In the genomic region with DNA sequence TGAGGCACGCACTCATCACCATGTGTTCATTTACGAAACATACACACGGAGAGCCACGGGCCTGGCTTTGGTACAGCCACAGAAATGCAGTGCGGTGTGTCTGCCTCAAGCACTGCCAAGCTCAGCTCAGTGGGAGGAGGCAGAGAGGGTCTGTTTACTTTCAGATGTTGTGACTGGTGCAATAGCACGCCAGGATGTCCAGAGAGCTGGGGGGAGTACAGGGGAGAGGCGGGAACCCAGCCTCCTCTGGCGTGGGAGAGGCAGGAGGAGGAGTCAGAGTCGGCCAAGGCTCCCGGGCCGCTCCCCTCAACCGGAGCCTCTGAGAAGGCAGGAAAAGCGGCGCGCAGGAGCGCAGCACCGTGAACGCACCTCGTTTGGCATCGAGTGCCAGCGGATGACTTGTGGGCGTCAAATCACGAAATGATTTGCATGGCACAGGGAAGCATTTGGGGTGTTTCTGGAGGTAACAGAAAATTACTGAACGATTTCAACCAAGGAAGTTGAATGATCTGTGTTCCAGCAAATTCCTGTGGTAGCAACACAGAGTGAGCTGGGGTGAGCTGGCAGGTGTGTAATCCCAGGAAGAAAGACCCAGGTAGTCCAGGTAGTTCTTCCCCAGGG, we compare ENCODE assay signal across 8 cellular contexts.
A peak's percentile ranks its signal among the peaks of the same experiment; 100 is the strongest.
DNase-seq lines count a peak whose midpoint lies in the region; TF ChIP-seq lines count a peak whose summit lies in the region.

No MANE protein-coding gene starts in this region.

- H3K9me3 Mint-ChIP-seq in T-helper 2 cell treated with Interferon-gamma antibody and Interleukin-4, amounts not matched to agents 5 μg/mL and 100 μg/mL, for 36 hours, result peaks cover 3% of the 10 kb centered on the region

- DNase-seq in COLO668 (lab: John Stamatoyannopoulos, UW; ENCODE audit: unreplicated experiment) (peak; percentile 23), NCI-H2029 (lab: John Stamatoyannopoulos, UW) (peak; percentile 62), breast epithelium (ENCODE audit: low spot score in 2 of 2) (peak in 1 of 2 donors; percentile 57), mesendoderm (peak; percentile 52), cerebellum (ENCODE audit: low spot score) (no peak), HAP-1 (ENCODE audit: low spot score in 2 of 2) (no peak), germinal center (ENCODE audit: low spot score) (no peak)
- DNase-seq in T-helper 2 cell treated with Interferon-gamma antibody and Interleukin-4, amounts not matched to agents 5 μg/mL and 100 μg/mL, for 36 hours (ENCODE audit: low spot score), result no peak

- no peak overlapping the region for H2BK15ac ChIP-seq in mesendoderm (replicated peaks; ENCODE audit: low read depth)

- no peak overlapping the region for H2BK120ac ChIP-seq in mesendoderm (ENCODE audit: low read depth, low read length)

- no peaks in the 10 kb centered on the region for H3K4me1 ChIP-seq in breast epithelium
- no peaks in the 10 kb centered on the region for H3K4me1 ChIP-seq in mesendoderm (ENCODE audit: control insufficient read depth, low read depth, low read length)
- H3K4me1 ChIP-seq in HAP-1, result no peaks in the 10 kb centered on the region

- no peaks in the 10 kb centered on the region for H3K9me3 ChIP-seq in breast epithelium
- no peaks in the 10 kb centered on the region for H3K9me3 ChIP-seq in HAP-1

- TF ChIP-seq CTCF in breast epithelium (IDR thresholded peaks at IDR 0.05), result no peak

- intact Hi-C loops in breast epithelium (cut with DNase I; ENCODE audit: low total_unique reads), result no loop called here

- H3K4me3 Mint-ChIP-seq in T-helper 2 cell treated with Interferon-gamma antibody and Interleukin-4, amounts not matched to agents 5 μg/mL and 100 μg/mL, for 36 hours, result no peak overlapping the region

- H3K4me3 ChIP-seq in breast epithelium, result peak overlapping the region in 2 of 3 donors; percentile 22 to 58
- no peak overlapping the region for H3K4me3 ChIP-seq in mesendoderm (ENCODE audit: low read length)
- no peak overlapping the region for H3K4me3 ChIP-seq in HAP-1

- H3K4me1 Mint-ChIP-seq in T-helper 2 cell treated with Interferon-gamma antibody and Interleukin-4, amounts not matched to agents 5 μg/mL and 100 μg/mL, for 36 hours (ENCODE audit: low read depth), result peaks cover 2% of the 10 kb centered on the region

- no peaks in the 10 kb centered on the region for H3K36me3 Mint-ChIP-seq in T-helper 2 cell treated with Interferon-gamma antibody and Interleukin-4, amounts not matched to agents 5 μg/mL and 100 μg/mL, for 36 hours (ENCODE audit: low read depth)

- H2BK5ac ChIP-seq in mesendoderm (ENCODE audit: low read length), result no peak overlapping the region

- H3K79me1 ChIP-seq in mesendoderm (ENCODE audit: low read length), result no peaks in the 10 kb centered on the region

- no peak overlapping the region for H4K8ac ChIP-seq in mesendoderm (ENCODE audit: low read depth, low read length)

- no peak overlapping the region for H3K27ac ChIP-seq in breast epithelium
- H3K27ac ChIP-seq in mesendoderm (ENCODE audit: low read depth, low read length), result no peak overlapping the region

- in situ Hi-C loops in HAP-1 (cut with MboI; ENCODE audit: low sequenced_read_pairs), result loop anchor here (25.0 kb wide), 1 partner anchor 1715 kb away; no protein-coding TSS in a partner anchor

- no peaks in the 10 kb centered on the region for H3K36me3 ChIP-seq in breast epithelium
- no peaks in the 10 kb centered on the region for H3K36me3 ChIP-seq in mesendoderm (ENCODE audit: control insufficient read depth, insufficient read depth, low read length)
- H3K36me3 ChIP-seq in HAP-1 (replicated peaks), result no peaks in the 10 kb centered on the region; the same call in 1 of the 2 replicates

- H3K27ac Mint-ChIP-seq in T-helper 2 cell treated with Interferon-gamma antibody and Interleukin-4, amounts not matched to agents 5 μg/mL and 100 μg/mL, for 36 hours, result no peak overlapping the region

- H3K79me2 ChIP-seq in mesendoderm (ENCODE audit: control insufficient read depth, insufficient read depth, low read length), result no peaks in the 10 kb centered on the region

- H2AK5ac ChIP-seq in mesendoderm (ENCODE audit: low read length), result no peak overlapping the region

- no peak overlapping the region for H4K5ac ChIP-seq in mesendoderm (ENCODE audit: low read length)

- no CpG with 5 or more reads among the region's 24 CpGs for WGBS in mesendoderm (ENCODE audit: extremely low coverage, insufficient coverage, low lambda C conversion rate)

- no peak overlapping the region for H3K4me2 ChIP-seq in mesendoderm (ENCODE audit: low read length)

- no peak overlapping the region for H3K56ac ChIP-seq in mesendoderm (ENCODE audit: low read length)

- H3K27me3 ChIP-seq in breast epithelium (no peaks in the 10 kb centered on the region), mesendoderm (ENCODE audit: insufficient read depth, low read length, poor library complexity) (no peaks in the 10 kb centered on the region), HAP-1 (ENCODE audit: low read depth) (no peaks in the 10 kb centered on the region)

- no peak overlapping the region for H3K23ac ChIP-seq in mesendoderm (ENCODE audit: low read length)

- no peak overlapping the region for H3K18ac ChIP-seq in mesendoderm (ENCODE audit: low read length)

- no peak for TF ChIP-seq POLR2A in breast epithelium (IDR thresholded peaks at IDR 0.05)

- H3K9ac ChIP-seq in mesendoderm (ENCODE audit: low read length), result no peak overlapping the region

- H3K27me3 Mint-ChIP-seq in T-helper 2 cell treated with Interferon-gamma antibody and Interleukin-4, amounts not matched to agents 5 μg/mL and 100 μg/mL, for 36 hours (ENCODE audit: low read depth), result peaks cover 4% of the 10 kb centered on the region

- H3K4ac ChIP-seq in mesendoderm (ENCODE audit: low read depth, low read length), result no peak overlapping the region

Comparison
In these comparisons a context has a peak if more than half of its experiments do, and no peak if none do; other contexts are left out.
1. DNase-seq: peak in COLO668 (single experiment), NCI-H2029 (single experiment) and mesendoderm (single experiment); none in cerebellum (single experiment), T-helper 2 cell treated with Interferon-gamma antibody and Interleukin-4, amounts not matched to agents 5 μg/mL and 100 μg/mL, for 36 hours (single experiment), HAP-1 (0 of 2) and germinal center (single experiment).
2. H3K4me3 ChIP-seq: peak in breast epithelium (2 of 3); none in mesendoderm (single experiment) and HAP-1 (single experiment).